Comparison of ENCODE assay signal across 1 cellular context in the genomic region with DNA sequence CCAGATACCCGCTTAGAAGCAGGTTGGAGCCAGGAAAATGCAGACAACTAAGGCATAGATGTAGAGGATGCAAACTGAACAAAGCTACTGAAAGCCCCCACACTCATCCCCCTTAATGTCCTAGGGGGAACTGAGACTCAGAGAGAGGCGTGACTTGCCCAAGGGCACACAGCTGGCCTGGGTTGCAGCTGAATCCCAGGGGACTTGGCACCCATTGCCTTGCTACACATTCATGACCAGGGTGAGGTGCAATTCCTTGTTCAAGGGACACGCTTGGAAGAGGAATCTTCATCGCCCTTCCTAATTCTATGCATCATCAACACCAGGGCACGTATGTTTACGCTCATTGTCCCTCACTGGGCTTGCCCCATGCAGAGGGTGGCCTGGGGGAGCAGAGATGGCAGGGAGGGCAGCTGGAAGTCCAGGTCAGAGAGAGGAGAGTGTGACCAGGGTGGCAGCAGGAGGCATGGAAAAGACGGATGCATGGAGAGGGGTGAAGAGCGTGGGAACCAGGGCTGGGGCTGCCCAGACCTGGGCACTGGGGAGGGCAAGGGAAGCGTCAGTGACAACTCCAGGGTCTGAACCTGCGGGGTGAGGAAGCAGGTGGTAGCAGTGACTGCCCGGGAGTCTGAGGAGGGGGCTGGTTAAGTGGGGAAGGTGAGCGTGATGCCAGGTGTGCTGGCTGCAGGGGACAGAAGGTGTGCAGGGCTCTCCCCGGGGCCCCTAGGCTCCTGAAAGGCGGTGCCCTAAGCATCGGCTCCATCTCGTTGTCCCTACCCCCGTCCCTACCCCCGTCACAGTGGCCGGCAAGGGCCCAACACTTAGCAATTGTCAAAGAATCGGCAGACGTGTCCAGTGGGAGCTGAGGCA.
TF ChIP-seq lines count a peak whose summit lies in the region.

No MANE protein-coding gene starts in this region.

TF ChIP-seq in HepG2, 621 proteins besides CTCF, POLR2A, EP300 and RAD21 (continued from another document):
- TF ChIP-seq, protein P1, sequence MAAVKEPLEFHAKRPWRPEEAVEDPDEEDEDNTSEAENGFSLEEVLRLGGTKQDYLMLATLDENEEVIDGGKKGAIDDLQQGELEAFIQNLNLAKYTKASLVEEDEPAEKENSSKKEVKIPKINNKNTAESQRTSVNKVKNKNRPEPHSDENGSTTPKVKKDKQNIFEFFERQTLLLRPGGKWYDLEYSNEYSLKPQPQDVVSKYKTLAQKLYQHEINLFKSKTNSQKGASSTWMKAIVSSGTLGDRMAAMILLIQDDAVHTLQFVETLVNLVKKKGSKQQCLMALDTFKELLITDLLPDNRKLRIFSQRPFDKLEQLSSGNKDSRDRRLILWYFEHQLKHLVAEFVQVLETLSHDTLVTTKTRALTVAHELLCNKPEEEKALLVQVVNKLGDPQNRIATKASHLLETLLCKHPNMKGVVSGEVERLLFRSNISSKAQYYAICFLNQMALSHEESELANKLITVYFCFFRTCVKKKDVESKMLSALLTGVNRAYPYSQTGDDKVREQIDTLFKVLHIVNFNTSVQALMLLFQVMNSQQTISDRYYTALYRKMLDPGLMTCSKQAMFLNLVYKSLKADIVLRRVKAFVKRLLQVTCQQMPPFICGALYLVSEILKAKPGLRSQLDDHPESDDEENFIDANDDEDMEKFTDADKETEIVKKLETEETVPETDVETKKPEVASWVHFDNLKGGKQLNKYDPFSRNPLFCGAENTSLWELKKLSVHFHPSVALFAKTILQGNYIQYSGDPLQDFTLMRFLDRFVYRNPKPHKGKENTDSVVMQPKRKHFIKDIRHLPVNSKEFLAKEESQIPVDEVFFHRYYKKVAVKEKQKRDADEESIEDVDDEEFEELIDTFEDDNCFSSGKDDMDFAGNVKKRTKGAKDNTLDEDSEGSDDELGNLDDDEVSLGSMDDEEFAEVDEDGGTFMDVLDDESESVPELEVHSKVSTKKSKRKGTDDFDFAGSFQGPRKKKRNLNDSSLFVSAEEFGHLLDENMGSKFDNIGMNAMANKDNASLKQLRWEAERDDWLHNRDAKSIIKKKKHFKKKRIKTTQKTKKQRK (IDR thresholded peaks at IDR 0.05; ENCODE audit: low read length): no peak
- TF ChIP-seq PITX1 (CRISPR knock-in tag; IDR thresholded peaks at IDR 0.05) (no peak), RFXAP (CRISPR knock-in tag; IDR thresholded peaks at IDR 0.05; ENCODE audit: borderline replicate concordance) (no peak), SNAPC2 (CRISPR knock-in tag; IDR thresholded peaks at IDR 0.05) (no peak), ATAD3A (CRISPR knock-in tag; IDR thresholded peaks at IDR 0.05) (no peak), KDM5A (IDR thresholded peaks at IDR 0.05; ENCODE audit: borderline replicate concordance, low read length) (no peak)
- TF ChIP-seq, protein P2, sequence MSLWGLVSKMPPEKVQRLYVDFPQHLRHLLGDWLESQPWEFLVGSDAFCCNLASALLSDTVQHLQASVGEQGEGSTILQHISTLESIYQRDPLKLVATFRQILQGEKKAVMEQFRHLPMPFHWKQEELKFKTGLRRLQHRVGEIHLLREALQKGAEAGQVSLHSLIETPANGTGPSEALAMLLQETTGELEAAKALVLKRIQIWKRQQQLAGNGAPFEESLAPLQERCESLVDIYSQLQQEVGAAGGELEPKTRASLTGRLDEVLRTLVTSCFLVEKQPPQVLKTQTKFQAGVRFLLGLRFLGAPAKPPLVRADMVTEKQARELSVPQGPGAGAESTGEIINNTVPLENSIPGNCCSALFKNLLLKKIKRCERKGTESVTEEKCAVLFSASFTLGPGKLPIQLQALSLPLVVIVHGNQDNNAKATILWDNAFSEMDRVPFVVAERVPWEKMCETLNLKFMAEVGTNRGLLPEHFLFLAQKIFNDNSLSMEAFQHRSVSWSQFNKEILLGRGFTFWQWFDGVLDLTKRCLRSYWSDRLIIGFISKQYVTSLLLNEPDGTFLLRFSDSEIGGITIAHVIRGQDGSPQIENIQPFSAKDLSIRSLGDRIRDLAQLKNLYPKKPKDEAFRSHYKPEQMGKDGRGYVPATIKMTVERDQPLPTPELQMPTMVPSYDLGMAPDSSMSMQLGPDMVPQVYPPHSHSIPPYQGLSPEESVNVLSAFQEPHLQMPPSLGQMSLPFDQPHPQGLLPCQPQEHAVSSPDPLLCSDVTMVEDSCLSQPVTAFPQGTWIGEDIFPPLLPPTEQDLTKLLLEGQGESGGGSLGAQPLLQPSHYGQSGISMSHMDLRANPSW (CRISPR knock-in tag; IDR thresholded peaks at IDR 0.05; ENCODE audit: borderline replicate concordance): no peak
- TF ChIP-seq, protein P3, sequence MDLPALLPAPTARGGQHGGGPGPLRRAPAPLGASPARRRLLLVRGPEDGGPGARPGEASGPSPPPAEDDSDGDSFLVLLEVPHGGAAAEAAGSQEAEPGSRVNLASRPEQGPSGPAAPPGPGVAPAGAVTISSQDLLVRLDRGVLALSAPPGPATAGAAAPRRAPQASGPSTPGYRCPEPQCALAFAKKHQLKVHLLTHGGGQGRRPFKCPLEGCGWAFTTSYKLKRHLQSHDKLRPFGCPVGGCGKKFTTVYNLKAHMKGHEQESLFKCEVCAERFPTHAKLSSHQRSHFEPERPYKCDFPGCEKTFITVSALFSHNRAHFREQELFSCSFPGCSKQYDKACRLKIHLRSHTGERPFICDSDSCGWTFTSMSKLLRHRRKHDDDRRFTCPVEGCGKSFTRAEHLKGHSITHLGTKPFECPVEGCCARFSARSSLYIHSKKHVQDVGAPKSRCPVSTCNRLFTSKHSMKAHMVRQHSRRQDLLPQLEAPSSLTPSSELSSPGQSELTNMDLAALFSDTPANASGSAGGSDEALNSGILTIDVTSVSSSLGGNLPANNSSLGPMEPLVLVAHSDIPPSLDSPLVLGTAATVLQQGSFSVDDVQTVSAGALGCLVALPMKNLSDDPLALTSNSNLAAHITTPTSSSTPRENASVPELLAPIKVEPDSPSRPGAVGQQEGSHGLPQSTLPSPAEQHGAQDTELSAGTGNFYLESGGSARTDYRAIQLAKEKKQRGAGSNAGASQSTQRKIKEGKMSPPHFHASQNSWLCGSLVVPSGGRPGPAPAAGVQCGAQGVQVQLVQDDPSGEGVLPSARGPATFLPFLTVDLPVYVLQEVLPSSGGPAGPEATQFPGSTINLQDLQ (CRISPR knock-in tag; IDR thresholded peaks at IDR 0.05): no peak
- TF ChIP-seq, protein P4, sequence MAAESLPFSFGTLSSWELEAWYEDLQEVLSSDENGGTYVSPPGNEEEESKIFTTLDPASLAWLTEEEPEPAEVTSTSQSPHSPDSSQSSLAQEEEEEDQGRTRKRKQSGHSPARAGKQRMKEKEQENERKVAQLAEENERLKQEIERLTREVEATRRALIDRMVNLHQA (CRISPR knock-in tag; IDR thresholded peaks at IDR 0.05): no peak
